In genomic region chr14:54773171-54774006, GRCh38 we compare ENCODE assay signal across 1 cellular context.
TF ChIP-seq lines count a peak whose summit lies in the region.

No MANE protein-coding gene starts in this region.

TF ChIP-seq in K562, 482 proteins besides CTCF, POLR2A, EP300 and RAD21 (continued from another document and continues in another):
- TF ChIP-seq ZBTB11 (CRISPR knock-in tag; IDR thresholded peaks at IDR 0.05) (no peak), CBX2 (IDR thresholded peaks at IDR 0.05; ENCODE audit: insufficient read depth, low read length, poor library complexity, severe bottlenecking) (no peak), DMBX1 (CRISPR knock-in tag; IDR thresholded peaks at IDR 0.05; ENCODE audit: borderline replicate concordance) (no peak; the same call in 1 of the 2 replicates), MTA1 (IDR thresholded peaks at IDR 0.05; ENCODE audit: borderline replicate concordance) (no peak), ZFP1 (CRISPR knock-in tag; IDR thresholded peaks at IDR 0.05) (no peak), HNRNPH1 (optimal IDR thresholded peaks at IDR 0.05; ENCODE audit: low read depth, low read length) (no peak), WHSC1 (IDR thresholded peaks at IDR 0.05; ENCODE audit: low read length) (no peak), ZNF324 (CRISPR knock-in tag; IDR thresholded peaks at IDR 0.05) (no peak), CREB1 (IDR thresholded peaks at IDR 0.05) (peak; percentile 76), CREB1 (CRISPR knock-in tag; IDR thresholded peaks at IDR 0.05) (peak; percentile 76), STAT6 (CRISPR knock-in tag; IDR thresholded peaks at IDR 0.05) (no peak), ZNF184 (CRISPR knock-in tag; IDR thresholded peaks at IDR 0.05) (no peak), ZC3H4 (CRISPR knock-in tag; IDR thresholded peaks at IDR 0.05; ENCODE audit: borderline replicate concordance) (no peak), NCOA1 (IDR thresholded peaks at IDR 0.05; ENCODE audit: low read depth) (no peak; the same call in 1 of the 2 replicates), TAL1 (IDR thresholded peaks at IDR 0.05) (no peak), ZNF174 (CRISPR knock-in tag; IDR thresholded peaks at IDR 0.05) (no peak), FOXA1 (IDR thresholded peaks at IDR 0.05; ENCODE audit: borderline replicate concordance) (no peak), NR2F6 (CRISPR knock-in tag; IDR thresholded peaks at IDR 0.05) (no peak), ETS2 (tag; IDR thresholded peaks at IDR 0.05; ENCODE audit: borderline replicate concordance, poor library complexity, severe bottlenecking) (no peak), ZKSCAN1 (IDR thresholded peaks at IDR 0.05; ENCODE audit: low read depth, low read length) (no peak), ZNF395 (CRISPR knock-in tag; IDR thresholded peaks at IDR 0.05) (no peak), DNMT1 (IDR thresholded peaks at IDR 0.05) (no peak), MCM7 (IDR thresholded peaks at IDR 0.05) (no peak), FOS (IDR thresholded peaks at IDR 0.05; ENCODE audit: extremely low read depth, insufficient read length) (no peak), ZNF318 (IDR thresholded peaks at IDR 0.05; ENCODE audit: borderline replicate concordance in 1 of 2, low read depth in 1 of 2) (peak in 1 of 2 experiments; percentile 79; a peak in 1 of 4 replicates), HCFC1 (IDR thresholded peaks at IDR 0.05; ENCODE audit: low read depth, low read length) (peak; percentile 37; the same call in 1 of the 2 replicates), PHB (CRISPR knock-in tag; IDR thresholded peaks at IDR 0.05) (no peak), DPF2 (IDR thresholded peaks at IDR 0.05) (no peak; the same call in 1 of the 2 replicates)
- TF ChIP-seq, protein P1, sequence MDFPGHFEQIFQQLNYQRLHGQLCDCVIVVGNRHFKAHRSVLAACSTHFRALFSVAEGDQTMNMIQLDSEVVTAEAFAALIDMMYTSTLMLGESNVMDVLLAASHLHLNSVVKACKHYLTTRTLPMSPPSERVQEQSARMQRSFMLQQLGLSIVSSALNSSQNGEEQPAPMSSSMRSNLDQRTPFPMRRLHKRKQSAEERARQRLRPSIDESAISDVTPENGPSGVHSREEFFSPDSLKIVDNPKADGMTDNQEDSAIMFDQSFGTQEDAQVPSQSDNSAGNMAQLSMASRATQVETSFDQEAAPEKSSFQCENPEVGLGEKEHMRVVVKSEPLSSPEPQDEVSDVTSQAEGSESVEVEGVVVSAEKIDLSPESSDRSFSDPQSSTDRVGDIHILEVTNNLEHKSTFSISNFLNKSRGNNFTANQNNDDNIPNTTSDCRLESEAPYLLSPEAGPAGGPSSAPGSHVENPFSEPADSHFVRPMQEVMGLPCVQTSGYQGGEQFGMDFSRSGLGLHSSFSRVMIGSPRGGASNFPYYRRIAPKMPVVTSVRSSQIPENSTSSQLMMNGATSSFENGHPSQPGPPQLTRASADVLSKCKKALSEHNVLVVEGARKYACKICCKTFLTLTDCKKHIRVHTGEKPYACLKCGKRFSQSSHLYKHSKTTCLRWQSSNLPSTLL (IDR thresholded peaks at IDR 0.05), result peak; percentile 85
- TF ChIP-seq, protein P2, sequence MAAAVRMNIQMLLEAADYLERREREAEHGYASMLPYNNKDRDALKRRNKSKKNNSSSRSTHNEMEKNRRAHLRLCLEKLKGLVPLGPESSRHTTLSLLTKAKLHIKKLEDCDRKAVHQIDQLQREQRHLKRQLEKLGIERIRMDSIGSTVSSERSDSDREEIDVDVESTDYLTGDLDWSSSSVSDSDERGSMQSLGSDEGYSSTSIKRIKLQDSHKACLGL (CRISPR knock-in tag; IDR thresholded peaks at IDR 0.05; ENCODE audit: borderline replicate concordance, poor library complexity, severe bottlenecking), result no peak
- TF ChIP-seq, protein P3, sequence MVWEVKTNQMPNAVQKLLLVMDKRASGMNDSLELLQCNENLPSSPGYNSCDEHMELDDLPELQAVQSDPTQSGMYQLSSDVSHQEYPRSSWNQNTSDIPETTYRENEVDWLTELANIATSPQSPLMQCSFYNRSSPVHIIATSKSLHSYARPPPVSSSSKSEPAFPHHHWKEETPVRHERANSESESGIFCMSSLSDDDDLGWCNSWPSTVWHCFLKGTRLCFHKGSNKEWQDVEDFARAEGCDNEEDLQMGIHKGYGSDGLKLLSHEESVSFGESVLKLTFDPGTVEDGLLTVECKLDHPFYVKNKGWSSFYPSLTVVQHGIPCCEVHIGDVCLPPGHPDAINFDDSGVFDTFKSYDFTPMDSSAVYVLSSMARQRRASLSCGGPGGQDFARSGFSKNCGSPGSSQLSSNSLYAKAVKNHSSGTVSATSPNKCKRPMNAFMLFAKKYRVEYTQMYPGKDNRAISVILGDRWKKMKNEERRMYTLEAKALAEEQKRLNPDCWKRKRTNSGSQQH (CRISPR knock-in tag; IDR thresholded peaks at IDR 0.05), result no peak
- TF ChIP-seq, protein P4, sequence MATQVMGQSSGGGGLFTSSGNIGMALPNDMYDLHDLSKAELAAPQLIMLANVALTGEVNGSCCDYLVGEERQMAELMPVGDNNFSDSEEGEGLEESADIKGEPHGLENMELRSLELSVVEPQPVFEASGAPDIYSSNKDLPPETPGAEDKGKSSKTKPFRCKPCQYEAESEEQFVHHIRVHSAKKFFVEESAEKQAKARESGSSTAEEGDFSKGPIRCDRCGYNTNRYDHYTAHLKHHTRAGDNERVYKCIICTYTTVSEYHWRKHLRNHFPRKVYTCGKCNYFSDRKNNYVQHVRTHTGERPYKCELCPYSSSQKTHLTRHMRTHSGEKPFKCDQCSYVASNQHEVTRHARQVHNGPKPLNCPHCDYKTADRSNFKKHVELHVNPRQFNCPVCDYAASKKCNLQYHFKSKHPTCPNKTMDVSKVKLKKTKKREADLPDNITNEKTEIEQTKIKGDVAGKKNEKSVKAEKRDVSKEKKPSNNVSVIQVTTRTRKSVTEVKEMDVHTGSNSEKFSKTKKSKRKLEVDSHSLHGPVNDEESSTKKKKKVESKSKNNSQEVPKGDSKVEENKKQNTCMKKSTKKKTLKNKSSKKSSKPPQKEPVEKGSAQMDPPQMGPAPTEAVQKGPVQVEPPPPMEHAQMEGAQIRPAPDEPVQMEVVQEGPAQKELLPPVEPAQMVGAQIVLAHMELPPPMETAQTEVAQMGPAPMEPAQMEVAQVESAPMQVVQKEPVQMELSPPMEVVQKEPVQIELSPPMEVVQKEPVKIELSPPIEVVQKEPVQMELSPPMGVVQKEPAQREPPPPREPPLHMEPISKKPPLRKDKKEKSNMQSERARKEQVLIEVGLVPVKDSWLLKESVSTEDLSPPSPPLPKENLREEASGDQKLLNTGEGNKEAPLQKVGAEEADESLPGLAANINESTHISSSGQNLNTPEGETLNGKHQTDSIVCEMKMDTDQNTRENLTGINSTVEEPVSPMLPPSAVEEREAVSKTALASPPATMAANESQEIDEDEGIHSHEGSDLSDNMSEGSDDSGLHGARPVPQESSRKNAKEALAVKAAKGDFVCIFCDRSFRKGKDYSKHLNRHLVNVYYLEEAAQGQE (CRISPR knock-in tag; IDR thresholded peaks at IDR 0.05; ENCODE audit: low read depth), result no peak
- TF ChIP-seq, protein P5, sequence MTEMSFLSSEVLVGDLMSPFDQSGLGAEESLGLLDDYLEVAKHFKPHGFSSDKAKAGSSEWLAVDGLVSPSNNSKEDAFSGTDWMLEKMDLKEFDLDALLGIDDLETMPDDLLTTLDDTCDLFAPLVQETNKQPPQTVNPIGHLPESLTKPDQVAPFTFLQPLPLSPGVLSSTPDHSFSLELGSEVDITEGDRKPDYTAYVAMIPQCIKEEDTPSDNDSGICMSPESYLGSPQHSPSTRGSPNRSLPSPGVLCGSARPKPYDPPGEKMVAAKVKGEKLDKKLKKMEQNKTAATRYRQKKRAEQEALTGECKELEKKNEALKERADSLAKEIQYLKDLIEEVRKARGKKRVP (CRISPR knock-in tag; IDR thresholded peaks at IDR 0.05), result no peak
